Comparison of ENCODE assay signal across 8 cellular contexts in genomic region chr17:27559506-27559931, GRCh38.
DNase-seq lines count a peak whose midpoint lies in the region; ATAC-seq, FAIRE-seq and TF ChIP-seq lines count a peak whose summit lies in the region.

No MANE protein-coding gene starts in this region.

- H3K27ac ChIP-seq in right atrium auricular region: peak overlapping the region; percentile 63 to 66
- peak overlapping the region; percentile 28 to 83 (median 78) for H3K27ac ChIP-seq in spleen

- H3K27me3 ChIP-seq in right atrium auricular region (no peaks in the 10 kb centered on the region), spleen (replicated peaks in 1 of 7) (no peaks in the 10 kb centered on the region)

- intact Hi-C loops in spleen (cut with DNase I; ENCODE audit: low total_unique reads): no loop called here

- TF ChIP-seq POLR2A in GM12891 (IDR thresholded peaks at IDR 0.05; ENCODE audit: low read depth, low read length): no peak
- no peak for TF ChIP-seq POLR2A in spleen (IDR thresholded peaks at IDR 0.05)

- TF ChIP-seq CTCF in right atrium auricular region (IDR thresholded peaks at IDR 0.05) (no peak), spleen (IDR thresholded peaks at IDR 0.05 in 8 of 11, conservative IDR thresholded peaks at IDR 0.05 in 3 of 11) (peak in 1 of 11 experiments; percentile 7)

- H3K9me3 ChIP-seq in right atrium auricular region (no peaks in the 10 kb centered on the region), spleen (no peaks in the 10 kb centered on the region)

- no peaks in the 10 kb centered on the region for H3K36me3 ChIP-seq in right atrium auricular region
- H3K36me3 ChIP-seq in spleen: peaks cover 0 to 30% (median 0%) of the 10 kb centered on the region in 6 donors

- FAIRE-seq in GM12891 (lab: Jason Lieb, UNC): no peak

- WGBS in spleen, 5 donors: 44 to 59% (median 50%) methylated on average over 11 of the region's 11 CpGs

- no peak for ATAC-seq in GM19395 (IDR thresholded peaks at IDR 0.05; ENCODE audit: unreplicated experiment)

- H3K4me3 ChIP-seq in right atrium auricular region (peak overlapping the region; percentile 4 to 22), spleen (peak overlapping the region in 4 of 8 donors; percentile 10 to 47 (median 18))

- H3K4me1 ChIP-seq in right atrium auricular region (peaks cover 0 to 34% of the 10 kb centered on the region in 2 donors), spleen (peaks cover 10 to 81% (median 56%) of the 10 kb centered on the region in 6 donors)

- DNase-seq in GM12891 (ENCODE audit: insufficient read length, low spot score): no peak
- peak; percentile 93 for DNase-seq in amniotic epithelial cell (ENCODE audit: low read depth)
- peak; percentile 77 for DNase-seq in right atrium auricular region (ENCODE audit: low spot score)
- DNase-seq in spleen: peak; percentile 60
- no peak for DNase-seq in RKO (ENCODE audit: low spot score)
- no peak for DNase-seq in NCI-H748 treated with DMSO at 0.1 percent for 48 hours (lab: John Stamatoyannopoulos, UW)
- no peak for DNase-seq in HK-2 (ENCODE audit: unreplicated experiment)

TF ChIP-seq in GM12891, 5 proteins besides CTCF, POLR2A, EP300 and RAD21:
- no peak for TF ChIP-seq POLR2AphosphoS5 (IDR thresholded peaks at IDR 0.05; ENCODE audit: low read depth, low read length)
- TF ChIP-seq POU2F2 (IDR thresholded peaks at IDR 0.05; ENCODE audit: low read depth, low read length): no peak
- TF ChIP-seq SPI1 (IDR thresholded peaks at IDR 0.05; ENCODE audit: low read depth, low read length): peak; percentile 65

Comparison
In these comparisons a context has a peak if more than half of its experiments do, and no peak if none do; other contexts are left out.
1. DNase-seq: peak in amniotic epithelial cell (single experiment), right atrium auricular region (single experiment) and spleen (single experiment); none in GM12891 (single experiment), RKO (single experiment), NCI-H748 treated with DMSO at 0.1 percent for 48 hours (single experiment) and HK-2 (single experiment).